In genomic region chr6:149480502-149481280, GRCh38 we compare ENCODE assay signal across 10 cellular contexts. TPM values are rescaled to one million over a fixed set of nuclear protein-coding genes. Genes with fewer than 3 reads are reported as not detected.
DNase-seq lines count a peak whose midpoint lies in the region; ATAC-seq and TF ChIP-seq lines count a peak whose summit lies in the region.
"Had no signal": no experiment of that assay in that cellular context is flagged by ENCODE, and none has a peak within 500 bp of the region (broad histone marks: within the 10 kb centered on the region; RNA-seq: fewer than 3 reads in every experiment).

No MANE protein-coding gene starts in this region.

- no peaks in the 10 kb centered on the region for H3K27me3 Mint-ChIP-seq in activated T-cell treated with anti-CD3 and anti-CD28 coated beads, Interleukin-2, amount 50 U/mL, for 4 hours (ENCODE audit: low read depth)

- H3K4me3 ChIP-seq in BLaER1 treated with 17β-estradiol and CSF1 and Interleukin-3, amounts not matched to agents 10 nM and 100 nM, result peak overlapping the region; percentile 57 to 73 (median 60)
- H3K4me3 ChIP-seq in OCI-LY1 (ENCODE audit: low read depth, low read length, poor library complexity, severe bottlenecking) (peak overlapping the region; percentile 66), mucosa of rectum (ENCODE audit: low read length in 2 of 2) (peak overlapping the region in 1 of 2 donors; percentile 72), MG63 (no peak overlapping the region)

- H3K4me3 Mint-ChIP-seq in activated T-cell treated with anti-CD3 and anti-CD28 coated beads, Interleukin-2, amount 50 U/mL, for 4 hours, result peak overlapping the region; percentile 94

- peaks cover 35% of the 10 kb centered on the region for H3K36me3 Mint-ChIP-seq in activated T-cell treated with anti-CD3 and anti-CD28 coated beads, Interleukin-2, amount 50 U/mL, for 4 hours (ENCODE audit: insufficient read depth)

- no peaks in the 10 kb centered on the region for H3K9me3 ChIP-seq in BLaER1 treated with 17β-estradiol and CSF1 and Interleukin-3, amounts not matched to agents 10 nM and 100 nM (replicated peaks in 1 of 11)
- H3K9me3 ChIP-seq in OCI-LY1 (ENCODE audit: low read length) (no peaks in the 10 kb centered on the region), mucosa of rectum (ENCODE audit: control insufficient read depth in 2 of 2, low read length in 2 of 2) (no peaks in the 10 kb centered on the region), MG63 (no peaks in the 10 kb centered on the region)

- peak overlapping the region; percentile 92 to 100 (median 98) for H3K4me2 ChIP-seq in BLaER1 treated with 17β-estradiol and CSF1 and Interleukin-3, amounts not matched to agents 10 nM and 100 nM
- peak overlapping the region; percentile 87 for H3K4me2 ChIP-seq in OCI-LY1 (ENCODE audit: low read length)

- peak; percentile 42 for DNase-seq in activated T-cell treated with anti-CD3 and anti-CD28 coated beads, Interleukin-2, amount 50 U/mL, for 4 hours
- DNase-seq in sciatic nerve (ENCODE audit: low spot score) (no peak), NCI-H748 (lab: John Stamatoyannopoulos, UW; ENCODE audit: unreplicated experiment) (no peak), MG63 (no peak)
- DNase-seq: NCI-H524, retina had no signal

- H2AFZ ChIP-seq in OCI-LY1 (ENCODE audit: low read length), result no peak overlapping the region

- intact Hi-C loops in sciatic nerve (cut with DNase I), result no loop called here

- H3K4me1 ChIP-seq in BLaER1 treated with 17β-estradiol and CSF1 and Interleukin-3, amounts not matched to agents 10 nM and 100 nM, result peaks cover 52 to 90% (median 70%) of the 10 kb centered on the region in 10 experiments
- peaks cover 98% of the 10 kb centered on the region for H3K4me1 ChIP-seq in OCI-LY1 (ENCODE audit: insufficient read depth, low read length, severe bottlenecking)
- H3K4me1 ChIP-seq in mucosa of rectum (ENCODE audit: control insufficient read depth in 2 of 2, insufficient read depth in 2 of 2, low read length in 2 of 2), result peaks cover 19% of the 10 kb centered on the region in 2 donors

- H3F3A ChIP-seq in OCI-LY1 (ENCODE audit: insufficient read depth, low read length), result peaks cover 17% of the 10 kb centered on the region; the same call in 1 of the 2 replicates

- peak overlapping the region; percentile 80 to 94 (median 86) for H3K9ac ChIP-seq in BLaER1 treated with 17β-estradiol and CSF1 and Interleukin-3, amounts not matched to agents 10 nM and 100 nM
- H3K9ac ChIP-seq in OCI-LY1 (ENCODE audit: low read length), result peak overlapping the region; percentile 78
- peak overlapping the region in 1 of 2 donors; percentile 56 for H3K9ac ChIP-seq in mucosa of rectum (ENCODE audit: low read depth in 1 of 2, low read length in 2 of 2)

- ATAC-seq in activated T-cell treated with anti-CD3 and anti-CD28 coated beads, Interleukin-2, amount 50 U/mL, for 4 hours, result peak; percentile 11 to 23
- ATAC-seq in sciatic nerve, result no peak
- no peak for ATAC-seq in HG03196 (IDR thresholded peaks at IDR 0.05; ENCODE audit: unreplicated experiment)

- H3K9me2 ChIP-seq in OCI-LY1 (ENCODE audit: low read depth, low read length), result no peaks in the 10 kb centered on the region

- no peaks in the 10 kb centered on the region for H3K9me3 Mint-ChIP-seq in activated T-cell treated with anti-CD3 and anti-CD28 coated beads, Interleukin-2, amount 50 U/mL, for 4 hours

- H3K36me3 ChIP-seq in BLaER1 treated with 17β-estradiol and CSF1 and Interleukin-3, amounts not matched to agents 10 nM and 100 nM, result peaks cover 0 to 45% (median 7%) of the 10 kb centered on the region in 11 experiments; a peak in 11 of 22 replicates
- H3K36me3 ChIP-seq in OCI-LY1 (ENCODE audit: insufficient read depth, low read length), result peaks cover 6% of the 10 kb centered on the region; the same call in 1 of the 2 replicates
- no peaks in the 10 kb centered on the region for H3K36me3 ChIP-seq in mucosa of rectum (ENCODE audit: control insufficient read depth in 2 of 2, insufficient read depth in 2 of 2, low read length in 2 of 2)
- no peaks in the 10 kb centered on the region for H3K36me3 ChIP-seq in MG63

- peak overlapping the region; percentile 80 to 99 (median 94) for H3K27ac ChIP-seq in BLaER1 treated with 17β-estradiol and CSF1 and Interleukin-3, amounts not matched to agents 10 nM and 100 nM
- H3K27ac ChIP-seq in OCI-LY1 (ENCODE audit: low read depth, low read length, poor library complexity, severe bottlenecking) (peak overlapping the region; percentile 98), mucosa of rectum (ENCODE audit: low read depth in 2 of 2, low read length in 2 of 2) (peak overlapping the region; percentile 82 to 88)

- peaks cover 69% of the 10 kb centered on the region for H3K4me1 Mint-ChIP-seq in activated T-cell treated with anti-CD3 and anti-CD28 coated beads, Interleukin-2, amount 50 U/mL, for 4 hours (ENCODE audit: low read depth)

- H3K27me3 ChIP-seq in BLaER1 treated with 17β-estradiol and CSF1 and Interleukin-3, amounts not matched to agents 10 nM and 100 nM, result no peaks in the 10 kb centered on the region
- H3K27me3 ChIP-seq in OCI-LY1 (ENCODE audit: insufficient read depth, low read length), result no peaks in the 10 kb centered on the region
- no peaks in the 10 kb centered on the region for H3K27me3 ChIP-seq in mucosa of rectum (ENCODE audit: control insufficient read depth in 2 of 2, insufficient read depth in 2 of 2, low read length in 2 of 2)
- no peaks in the 10 kb centered on the region for H3K27me3 ChIP-seq in MG63

- no peak for TF ChIP-seq CTCF in OCI-LY1 (IDR thresholded peaks at IDR 0.05; ENCODE audit: low read length)

- peaks cover 4% of the 10 kb centered on the region; the same call in 1 of the 2 replicates for H3K79me2 ChIP-seq in OCI-LY1 (ENCODE audit: insufficient read depth, low read length)

- H4K20me1 ChIP-seq in BLaER1 treated with 17β-estradiol and CSF1 and Interleukin-3, amounts not matched to agents 10 nM and 100 nM, result peaks cover 0 to 24% (median 0%) of the 10 kb centered on the region in 11 experiments; a peak in 5 of 22 replicates
- H4K20me1 ChIP-seq in OCI-LY1 (ENCODE audit: insufficient read depth, low read length), result no peaks in the 10 kb centered on the region

RNA-seq across cellular contexts. Expression of gene ZC3H12D, which starts 4.1 kb away (rescaled TPM):
- total RNA-seq in activated T-cell treated with anti-CD3 and anti-CD28 coated beads, Interleukin-2, amount 50 U/mL, for 4 hours, result 10 to 100 TPM; 22.2 to 51.5 (median 42.5) TPM
- total RNA-seq in sciatic nerve, result 1.6 TPM
- total RNA-seq in MG63 (2014; rRNA removed; shearing (Covaris generic); ENCODE audit: low replicate concordance), result 0.03 TPM in 1 of 2 replicates, not detected in the other

Comparison
In these comparisons a context has a peak if more than half of its experiments do, and no peak if none do; other contexts are left out.
1. ATAC-seq: peak in activated T-cell treated with anti-CD3 and anti-CD28 coated beads, Interleukin-2, amount 50 U/mL, for 4 hours (2 of 2); none in sciatic nerve (single experiment) and HG03196 (single experiment).
2. Peak in every context shown above with its lines, with median percentiles within 50 percentile points of each other: H3K27ac ChIP-seq.